In genomic region chr19:20238025-20238623, GRCh38 we compare ENCODE assay signal across 8 cellular contexts.
A peak's percentile ranks its signal among the peaks of the same experiment; 100 is the strongest.
DNase-seq lines count a peak whose midpoint lies in the region; ATAC-seq and TF ChIP-seq lines count a peak whose summit lies in the region.

No MANE protein-coding gene starts in this region.

- peak; percentile 0 to 3 for DNase-seq in NCI-H2081 (lab: John Stamatoyannopoulos, UW)
- no peak for DNase-seq in NCI-H2081 treated with DMSO at 0.1 percent for 48 hours (lab: John Stamatoyannopoulos, UW)
- DNase-seq in SW 1271 (lab: John Stamatoyannopoulos, UW), result peak; percentile 17 to 50
- peak; percentile 86 for DNase-seq in amniotic epithelial cell (ENCODE audit: low read depth)
- DNase-seq in left ventricle myocardium inferior, result peak; percentile 91
- peak; percentile 76 for DNase-seq in progenitor cell of endocrine pancreas (ENCODE audit: low spot score, unreplicated experiment)
- peak; percentile 87 for DNase-seq in type B pancreatic cell (ENCODE audit: extremely low spot score, unreplicated experiment)

- H3K9me3 ChIP-seq in left ventricle myocardium inferior (replicated peaks), result no peaks in the 10 kb centered on the region

- H3K4me3 ChIP-seq in left ventricle myocardium inferior, result peak overlapping the region; percentile 84

- no peak for TF ChIP-seq CTCF in left ventricle myocardium inferior (IDR thresholded peaks at IDR 0.05; ENCODE audit: borderline replicate concordance)
- TF ChIP-seq CTCF in progenitor cell of endocrine pancreas (IDR thresholded peaks at IDR 0.05; ENCODE audit: unreplicated experiment), result no peak
- peak; percentile 3 for TF ChIP-seq CTCF in type B pancreatic cell (conservative IDR thresholded peaks at IDR 0.05)

- no peaks in the 10 kb centered on the region for H3K27me3 Mint-ChIP-seq in progenitor cell of endocrine pancreas
- H3K27me3 Mint-ChIP-seq in type B pancreatic cell, result no peaks in the 10 kb centered on the region

- H3K27me3 ChIP-seq in left ventricle myocardium inferior (ENCODE audit: low read depth), result no peaks in the 10 kb centered on the region

- H3K4me3 Mint-ChIP-seq in progenitor cell of endocrine pancreas (ENCODE audit: low read depth) (peak overlapping the region; percentile 100), type B pancreatic cell (peak overlapping the region; percentile 99)

- peaks cover 21% of the 10 kb centered on the region for H3K4me1 ChIP-seq in left ventricle myocardium inferior

- peaks cover 3% of the 10 kb centered on the region for H3K36me3 ChIP-seq in left ventricle myocardium inferior

- H3K4me1 Mint-ChIP-seq in progenitor cell of endocrine pancreas (ENCODE audit: low read depth) (peaks cover 19% of the 10 kb centered on the region), type B pancreatic cell (ENCODE audit: unreplicated experiment) (peaks cover 4% of the 10 kb centered on the region)

- no peaks in the 10 kb centered on the region for H3K9me3 Mint-ChIP-seq in progenitor cell of endocrine pancreas (ENCODE audit: low read depth)
- H3K9me3 Mint-ChIP-seq in type B pancreatic cell, result no peaks in the 10 kb centered on the region

- peaks cover 12% of the 10 kb centered on the region for H3K36me3 Mint-ChIP-seq in progenitor cell of endocrine pancreas (ENCODE audit: insufficient read depth)
- H3K36me3 Mint-ChIP-seq in type B pancreatic cell, result peaks cover 10% of the 10 kb centered on the region

- peak; percentile 86 for ATAC-seq in HG03558 (IDR thresholded peaks at IDR 0.05; ENCODE audit: extremely low read depth, unreplicated experiment)

- intact Hi-C loops in left ventricle myocardium inferior (cut with micrococcal nuclease), result no loop called here

- H3K27ac Mint-ChIP-seq in progenitor cell of endocrine pancreas, result peak overlapping the region; percentile 100
- H3K27ac Mint-ChIP-seq in type B pancreatic cell, result peak overlapping the region; percentile 99

- H3K27ac ChIP-seq in left ventricle myocardium inferior (replicated peaks), result peak overlapping the region; percentile 65
